Comparison of ENCODE assay signal across 22 cellular contexts in the genomic region with DNA sequence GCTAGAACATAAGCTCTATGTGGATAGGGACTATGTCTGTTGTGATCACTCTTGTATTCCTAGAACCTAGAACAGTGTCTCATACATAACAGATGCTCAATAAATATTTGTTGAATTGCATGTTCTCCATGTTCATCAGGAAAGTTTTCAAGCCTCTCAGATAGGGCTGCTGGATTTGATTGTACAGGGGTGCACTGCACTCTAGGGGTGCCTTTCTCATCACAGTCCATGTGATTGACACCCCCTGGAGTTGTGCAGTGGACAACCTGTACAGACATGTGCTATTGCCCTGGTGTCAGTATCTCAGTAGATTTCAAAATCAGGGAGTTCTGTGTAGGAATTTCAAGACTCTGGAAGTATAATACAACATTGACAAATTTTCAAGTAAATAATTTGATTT. TPM values are rescaled to one million over a fixed set of nuclear protein-coding genes. Genes with fewer than 3 reads are reported as not detected.
DNase-seq lines count a peak whose midpoint lies in the region; ATAC-seq and TF ChIP-seq lines count a peak whose summit lies in the region.
"Had no signal": no experiment of that assay in that cellular context is flagged by ENCODE, and none has a peak within 500 bp of the region (broad histone marks: within the 10 kb centered on the region; RNA-seq: fewer than 3 reads in every experiment).

No MANE protein-coding gene starts in this region.

- H3K4me1 ChIP-seq in HEK293 (ENCODE audit: control insufficient read depth, insufficient read depth, low read length) (peaks cover 11% of the 10 kb centered on the region), breast epithelium (peaks cover 3 to 12% of the 10 kb centered on the region in 2 donors), left lung (peaks cover 15 to 60% of the 10 kb centered on the region in 2 donors)
- H3K4me1 ChIP-seq in CD4-positive, alpha-beta memory T cell (ENCODE audit: insufficient read depth, low read length): peaks cover 27% of the 10 kb centered on the region

- H3K36me3 ChIP-seq in HEK293 (ENCODE audit: control insufficient read depth in 2 of 2, insufficient read depth in 1 of 2, low read length in 2 of 2) (peaks cover 0 to 4% of the 10 kb centered on the region in 2 experiments; a peak in 1 of 3 replicates), breast epithelium (no peaks in the 10 kb centered on the region), left lung (peaks cover 0 to 6% of the 10 kb centered on the region in 2 donors)
- no peaks in the 10 kb centered on the region for H3K36me3 ChIP-seq in CD4-positive, alpha-beta memory T cell (ENCODE audit: insufficient read depth, low read length)
- H3K36me3 ChIP-seq: colonic mucosa had no signal

- no peaks in the 10 kb centered on the region for H3K27me3 Mint-ChIP-seq in CD4-positive, alpha-beta memory T cell
- H3K27me3 Mint-ChIP-seq: naive thymus-derived CD8-positive, alpha-beta T cell; stimulated activated naive CD8-positive, alpha-beta T cell treated with anti-CD3 and anti-CD28 coated beads, Interleukin-15, amount 100 ng/mL, for 72 hours had no signal

- H3K9me3 Mint-ChIP-seq in stimulated activated effector memory CD8-positive, alpha-beta T cell treated with anti-CD3 and anti-CD28 coated beads, Interleukin-12 subunit alpha, Interleukin-12 subunit beta, amount 100 ng/mL, for 72 hours: peaks cover under 1% of the 10 kb centered on the region
- peaks cover 0 to under 1% (median 0%) of the 10 kb centered on the region in 8 donors for H3K9me3 Mint-ChIP-seq in CD4-positive, alpha-beta memory T cell
- H3K9me3 Mint-ChIP-seq: stimulated activated naive CD8-positive, alpha-beta T cell treated with anti-CD3 and anti-CD28 coated beads, Interleukin-15, amount 100 ng/mL, for 72 hours; T-helper 2 cell treated with Interferon-gamma antibody and Interleukin-4, amounts not matched to agents 5 μg/mL and 100 μg/mL, for 36 hours had no signal

- H3K4me3 ChIP-seq in HEK293 (ENCODE audit: low read depth, low read length) (no peak overlapping the region), breast epithelium (no peak overlapping the region), left lung (no peak overlapping the region)
- H3K4me3 ChIP-seq in CD4-positive, alpha-beta memory T cell (ENCODE audit: low read length in 2 of 2): no peak overlapping the region
- H3K4me3 ChIP-seq: colonic mucosa, heart left ventricle, lower lobe of right lung had no signal

- no peak for DNase-seq in breast epithelium (ENCODE audit: low spot score in 2 of 2)
- DNase-seq in left lung: no peak
- peak in 1 of 2 donors; percentile 25 for DNase-seq in stimulated activated effector memory CD8-positive, alpha-beta T cell treated with anti-CD3 and anti-CD28 coated beads, Interleukin-12 subunit alpha, Interleukin-12 subunit beta, amount 100 ng/mL, for 72 hours (ENCODE audit: low spot score in 2 of 2)
- no peak for DNase-seq in CD4-positive, alpha-beta memory T cell
- no peak for DNase-seq in HT-29 (ENCODE audit: low spot score)
- DNase-seq in NCI-H2107 (lab: John Stamatoyannopoulos, UW): no peak
- DNase-seq: activated CD4-positive, CD25-positive, alpha-beta regulatory T cell treated with anti-CD3 and anti-CD28 coated beads, Interleukin-2, amount 50 U/mL, for 72 hours; activated gamma-delta T cell; amniotic stem cell; colonic mucosa; erythroblast; heart left ventricle; lower lobe of right lung; naive thymus-derived CD8-positive, alpha-beta T cell; NCI-H1694; NCI-H446; SHP77; stimulated activated CD4-positive, alpha-beta T cell treated with anti-CD3 and anti-CD28 coated beads, Interleukin-15, amount 100 ng/mL, for 24 hours; stimulated activated naive CD8-positive, alpha-beta T cell treated with anti-CD3 and anti-CD28 coated beads, Interleukin-15, amount 100 ng/mL, for 72 hours had no signal

- H3K27me3 ChIP-seq in breast epithelium: no peaks in the 10 kb centered on the region
- H3K27me3 ChIP-seq in left lung: no peaks in the 10 kb centered on the region
- H3K27me3 ChIP-seq in CD4-positive, alpha-beta memory T cell (ENCODE audit: insufficient read depth, low read length): no peaks in the 10 kb centered on the region
- H3K27me3 ChIP-seq: colonic mucosa, heart left ventricle had no signal

- peak overlapping the region; percentile 50 for H3K27ac Mint-ChIP-seq in stimulated activated effector memory CD8-positive, alpha-beta T cell treated with anti-CD3 and anti-CD28 coated beads, Interleukin-12 subunit alpha, Interleukin-12 subunit beta, amount 100 ng/mL, for 72 hours
- H3K27ac Mint-ChIP-seq in CD4-positive, alpha-beta memory T cell: no peak overlapping the region
- H3K27ac Mint-ChIP-seq: T-helper 2 cell treated with Interferon-gamma antibody and Interleukin-4, amounts not matched to agents 5 μg/mL and 100 μg/mL, for 36 hours had no signal

- intact Hi-C loops in breast epithelium (cut with DNase I; ENCODE audit: low total_unique reads) (no loop called here), left lung (cut with DNase I) (no loop called here)
- intact Hi-C loops in CD4-positive, alpha-beta memory T cell (cut with micrococcal nuclease): no loop called here

- TF ChIP-seq POLR2A in breast epithelium (IDR thresholded peaks at IDR 0.05): no peak

- ATAC-seq in left lung (no peak), HG03571 (IDR thresholded peaks at IDR 0.05; ENCODE audit: unreplicated experiment) (no peak)
- no peak for ATAC-seq in stimulated activated effector memory CD8-positive, alpha-beta T cell treated with anti-CD3 and anti-CD28 coated beads, Interleukin-12 subunit alpha, Interleukin-12 subunit beta, amount 100 ng/mL, for 72 hours
- ATAC-seq: naive thymus-derived CD8-positive, alpha-beta T cell; stimulated activated naive CD8-positive, alpha-beta T cell treated with anti-CD3 and anti-CD28 coated beads, Interleukin-15, amount 100 ng/mL, for 72 hours had no signal

- H3K36me3 Mint-ChIP-seq in stimulated activated effector memory CD8-positive, alpha-beta T cell treated with anti-CD3 and anti-CD28 coated beads, Interleukin-12 subunit alpha, Interleukin-12 subunit beta, amount 100 ng/mL, for 72 hours: peaks cover 12% of the 10 kb centered on the region
- H3K36me3 Mint-ChIP-seq in CD4-positive, alpha-beta memory T cell: peaks cover 23 to 25% of the 10 kb centered on the region in 2 donors

- POLR2A ChIA-PET in HEK293 (lab: Yijun Ruan, JAX): no interaction called here
- POLR2A ChIA-PET in CD4-positive, alpha-beta memory T cell (lab: Charles Lee; ENCODE audit: partially characterized antibody): no interaction called here

- no peak for TF ChIP-seq CTCF in HEK293 (tag by site-specific recombination; IDR thresholded peaks at IDR 0.05)
- TF ChIP-seq CTCF in breast epithelium (IDR thresholded peaks at IDR 0.05): no peak
- no peak for TF ChIP-seq CTCF in left lung (IDR thresholded peaks at IDR 0.05)

- CTCF ChIA-PET in HEK293 (lab: Yijun Ruan, JAX): interaction anchor here (0.9 kb wide), 1 partner anchor 75 kb away, joined by 3 read pairs; no protein-coding TSS in a partner anchor
- CTCF ChIA-PET in CD4-positive, alpha-beta memory T cell (lab: Charles Lee; ENCODE audit: partially characterized antibody): interaction anchor here (1.0 kb wide), 1 partner anchor 171 kb away, joined by 3 read pairs; no protein-coding TSS in a partner anchor

- H3K27ac ChIP-seq in HEK293 (ENCODE audit: extremely low read depth, low read depth, low read length) (no peak overlapping the region), breast epithelium (peak overlapping the region; percentile 77 to 80), left lung (peak overlapping the region; percentile 20 to 51)
- H3K27ac ChIP-seq in CD4-positive, alpha-beta memory T cell (ENCODE audit: low read depth, low read length): no peak overlapping the region
- H3K27ac ChIP-seq: colonic mucosa, lower lobe of right lung had no signal

- peaks cover 49% of the 10 kb centered on the region for H3K4me1 Mint-ChIP-seq in stimulated activated effector memory CD8-positive, alpha-beta T cell treated with anti-CD3 and anti-CD28 coated beads, Interleukin-12 subunit alpha, Interleukin-12 subunit beta, amount 100 ng/mL, for 72 hours
- H3K4me1 Mint-ChIP-seq in CD4-positive, alpha-beta memory T cell: peaks cover 39 to 64% (median 54%) of the 10 kb centered on the region in 4 donors

- H3K9me3 ChIP-seq in HEK293 (ENCODE audit: control insufficient read depth, insufficient read depth, low read depth, low read length) (no peaks in the 10 kb centered on the region), breast epithelium (no peaks in the 10 kb centered on the region), left lung (no peaks in the 10 kb centered on the region)
- H3K9me3 ChIP-seq in CD4-positive, alpha-beta memory T cell (ENCODE audit: control insufficient read depth in 1 of 2, low read length in 2 of 2): no peaks in the 10 kb centered on the region
- H3K9me3 ChIP-seq: colonic mucosa, heart left ventricle, lower lobe of right lung had no signal

- no peak overlapping the region for H3K4me3 Mint-ChIP-seq in stimulated activated effector memory CD8-positive, alpha-beta T cell treated with anti-CD3 and anti-CD28 coated beads, Interleukin-12 subunit alpha, Interleukin-12 subunit beta, amount 100 ng/mL, for 72 hours
- peak overlapping the region in 3 of 8 donors; percentile 8 to 32 (median 15) for H3K4me3 Mint-ChIP-seq in CD4-positive, alpha-beta memory T cell
- H3K4me3 Mint-ChIP-seq: stimulated activated naive CD8-positive, alpha-beta T cell treated with anti-CD3 and anti-CD28 coated beads, Interleukin-15, amount 100 ng/mL, for 72 hours; T-helper 2 cell treated with Interferon-gamma antibody and Interleukin-4, amounts not matched to agents 5 μg/mL and 100 μg/mL, for 36 hours had no signal

TF ChIP-seq in HEK293, 187 proteins besides CTCF, POLR2A, EP300 and RAD21:
- TF ChIP-seq ZNF221 (tag by site-specific recombination; IDR thresholded peaks at IDR 0.05; ENCODE audit: borderline replicate concordance) (no peak), ZNF664 (tag by site-specific recombination; IDR thresholded peaks at IDR 0.05) (peak; percentile 32; the same call in 1 of the 2 replicates)

RNA-seq across cellular contexts. Expression of gene MBNL2, which starts 58.9 kb away (rescaled TPM):
- total RNA-seq in breast epithelium: 100 to 1,000 TPM in 2 of 3 donors, 10 to 100 TPM in 1; 68.5 to 131 (median 120) TPM
- 10 to 100 TPM; 75.9 to 86.3 TPM for total RNA-seq in left lung
- 10 to 100 TPM; 33.0 to 36.2 TPM for total RNA-seq in CD4-positive, alpha-beta memory T cell
- 10 to 100 TPM; 20.1 to 23.7 TPM for polyA plus RNA-seq in CD4-positive, alpha-beta memory T cell
- 34.2 and 35.7 TPM in 2 replicates for total RNA-seq in HT-29 (2014; rRNA removed; shearing (Covaris generic))

Comparison
In these comparisons a context has a peak if more than half of its experiments do, and no peak if none do; other contexts are left out.
1. H3K27ac ChIP-seq: peak in breast epithelium (2 of 2) and left lung (2 of 2); none in HEK293 (single experiment) and CD4-positive, alpha-beta memory T cell (single experiment).